8 cellular contexts compared by ENCODE assay signal in the genomic region with DNA sequence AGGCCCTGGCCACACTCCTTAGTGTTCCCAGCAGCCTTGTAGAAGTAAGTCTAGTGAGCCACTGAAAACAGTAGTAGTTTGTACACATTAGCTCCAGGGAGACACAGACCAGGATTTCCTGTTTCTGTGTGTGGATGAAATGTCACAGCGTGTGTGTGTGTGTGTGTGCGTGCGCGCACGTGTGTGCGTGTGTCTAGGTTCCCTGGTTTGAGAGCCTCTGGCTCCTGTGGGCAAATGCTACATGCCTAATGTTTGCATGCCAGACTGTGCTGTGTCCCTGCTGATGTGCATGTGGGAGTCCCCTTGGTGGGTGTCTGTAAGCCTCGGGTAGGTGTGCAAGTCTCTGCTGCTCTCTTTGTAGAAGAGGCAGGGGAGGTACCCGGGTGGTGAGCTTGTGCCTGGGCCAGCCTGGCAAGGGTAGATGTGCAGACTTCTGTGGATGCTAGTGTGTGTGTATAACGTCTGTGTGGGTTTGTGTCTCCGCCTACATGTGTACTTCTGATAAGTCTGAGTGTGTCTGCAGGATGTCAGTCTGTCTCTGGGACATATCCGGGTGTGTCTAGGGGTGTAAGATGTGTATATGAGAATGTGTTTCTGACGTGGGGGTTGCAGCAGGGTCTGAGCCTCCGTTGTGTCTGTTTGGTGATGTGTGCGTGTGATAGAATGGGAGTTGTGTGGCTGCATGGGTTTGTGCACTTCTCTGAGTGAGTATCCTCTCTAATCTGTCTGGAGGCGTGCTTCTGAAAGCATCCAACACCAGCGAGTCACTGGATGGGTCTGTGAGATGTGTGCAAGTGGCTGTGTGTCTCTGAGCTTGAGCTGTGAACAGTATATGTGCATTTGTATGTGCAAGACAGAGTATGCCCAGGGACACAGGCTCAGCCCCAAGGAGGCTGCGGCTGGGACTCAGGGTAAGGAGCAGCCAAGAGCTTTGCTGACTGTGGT. TPM values are rescaled to one million over a fixed set of nuclear protein-coding genes. Genes with fewer than 3 reads are reported as not detected.
DNase-seq lines count a peak whose midpoint lies in the region; ATAC-seq and TF ChIP-seq lines count a peak whose summit lies in the region.

No MANE protein-coding gene starts in this region.

- no peaks in the 10 kb centered on the region for H3K27me3 Mint-ChIP-seq in type B pancreatic cell

- no peaks in the 10 kb centered on the region for H3K9me3 Mint-ChIP-seq in type B pancreatic cell

- H3K4me3 Mint-ChIP-seq in type B pancreatic cell: no peak overlapping the region

- peaks cover under 1% of the 10 kb centered on the region for H3K36me3 Mint-ChIP-seq in type B pancreatic cell

- ATAC-seq in omental fat pad (ENCODE audit: low FRiP score) (no peak), HG03039 (IDR thresholded peaks at IDR 0.05; ENCODE audit: unreplicated experiment) (no peak)

- peaks cover 37% of the 10 kb centered on the region for H3K4me1 Mint-ChIP-seq in type B pancreatic cell (ENCODE audit: unreplicated experiment)

- no peak for TF ChIP-seq CTCF in type B pancreatic cell (conservative IDR thresholded peaks at IDR 0.05)
- no peak for TF ChIP-seq CTCF in omental fat pad (IDR thresholded peaks at IDR 0.05)

- DNase-seq in activated effector memory CD4-positive, alpha-beta T cell treated with Interleukin-2 at 50 U/mL for 16 hours: peak; percentile 30
- DNase-seq in activated effector memory CD4-positive, alpha-beta T cell treated with anti-CD3 and anti-CD28 coated beads, Interleukin-2, amount 50 U/mL, for 16 hours: no peak
- DNase-seq in activated naive CD4-positive, alpha-beta T cell treated with anti-CD3 and anti-CD28 coated beads, Interleukin-2, amount 50 U/mL, for 16 hours: peak; percentile 26
- DNase-seq in iris pigment epithelial cell (ENCODE audit: low read depth): peak; percentile 63
- DNase-seq in type B pancreatic cell (ENCODE audit: extremely low spot score, unreplicated experiment): no peak
- no peak for DNase-seq in omental fat pad (ENCODE audit: low spot score)
- no peak for DNase-seq in NCI-H748 (lab: John Stamatoyannopoulos, UW; ENCODE audit: unreplicated experiment)

- peak overlapping the region; percentile 44 for H3K27ac Mint-ChIP-seq in type B pancreatic cell

RNA-seq across cellular contexts. Expression of gene TLDC2, which starts 19.0 kb away (rescaled TPM):
- total RNA-seq in type B pancreatic cell (ENCODE audit: low replicate concordance): 0.75 and 0.93 TPM in 2 replicates
- under 1 TPM in 1 of 4 donors, not detected in 3; 0.63 TPM for total RNA-seq in omental fat pad

Comparison
In these comparisons a context has a peak if more than half of its experiments do, and no peak if none do; other contexts are left out.
1. DNase-seq: peak in activated effector memory CD4-positive, alpha-beta T cell treated with Interleukin-2 at 50 U/mL for 16 hours (single experiment), activated naive CD4-positive, alpha-beta T cell treated with anti-CD3 and anti-CD28 coated beads, Interleukin-2, amount 50 U/mL, for 16 hours (single experiment) and iris pigment epithelial cell (single experiment); none in activated effector memory CD4-positive, alpha-beta T cell treated with anti-CD3 and anti-CD28 coated beads, Interleukin-2, amount 50 U/mL, for 16 hours (single experiment), type B pancreatic cell (single experiment), omental fat pad (single experiment) and NCI-H748 (single experiment).